In the genomic region with DNA sequence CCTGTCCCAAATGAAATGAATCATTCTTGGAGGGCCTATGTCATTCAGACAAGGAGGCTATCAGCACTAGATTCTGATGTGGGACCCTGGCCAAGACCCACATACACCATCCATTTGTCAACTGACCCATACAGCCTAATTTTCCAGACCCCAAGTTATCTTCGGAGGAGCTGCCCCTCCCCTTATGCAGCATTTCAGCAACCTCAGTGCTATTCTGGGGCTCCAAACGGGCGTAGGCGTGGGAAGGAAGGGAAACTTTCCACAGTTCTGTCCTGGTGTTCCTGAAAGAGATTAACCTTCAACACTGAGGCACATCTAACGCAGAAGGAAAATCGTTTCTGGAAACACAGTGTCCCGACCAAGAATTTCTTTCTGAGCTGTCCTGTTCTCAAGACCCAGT, we compare ENCODE assay signal across 3 cellular contexts.
TF ChIP-seq lines count a peak whose summit lies in the region.

No MANE protein-coding gene starts in this region.

TF ChIP-seq in liver, 16 proteins besides CTCF, POLR2A, EP300 and RAD21:
- TF ChIP-seq EGR1 (IDR thresholded peaks at IDR 0.05; ENCODE audit: low read depth in 2 of 2) (no peak), NR2F2 (IDR thresholded peaks at IDR 0.05) (peak; percentile 89), SP1 (IDR thresholded peaks at IDR 0.05) (peak; percentile 40), RXRA (IDR thresholded peaks at IDR 0.05) (no peak), FOXA2 (IDR thresholded peaks at IDR 0.05) (no peak)
- TF ChIP-seq, protein P1, sequence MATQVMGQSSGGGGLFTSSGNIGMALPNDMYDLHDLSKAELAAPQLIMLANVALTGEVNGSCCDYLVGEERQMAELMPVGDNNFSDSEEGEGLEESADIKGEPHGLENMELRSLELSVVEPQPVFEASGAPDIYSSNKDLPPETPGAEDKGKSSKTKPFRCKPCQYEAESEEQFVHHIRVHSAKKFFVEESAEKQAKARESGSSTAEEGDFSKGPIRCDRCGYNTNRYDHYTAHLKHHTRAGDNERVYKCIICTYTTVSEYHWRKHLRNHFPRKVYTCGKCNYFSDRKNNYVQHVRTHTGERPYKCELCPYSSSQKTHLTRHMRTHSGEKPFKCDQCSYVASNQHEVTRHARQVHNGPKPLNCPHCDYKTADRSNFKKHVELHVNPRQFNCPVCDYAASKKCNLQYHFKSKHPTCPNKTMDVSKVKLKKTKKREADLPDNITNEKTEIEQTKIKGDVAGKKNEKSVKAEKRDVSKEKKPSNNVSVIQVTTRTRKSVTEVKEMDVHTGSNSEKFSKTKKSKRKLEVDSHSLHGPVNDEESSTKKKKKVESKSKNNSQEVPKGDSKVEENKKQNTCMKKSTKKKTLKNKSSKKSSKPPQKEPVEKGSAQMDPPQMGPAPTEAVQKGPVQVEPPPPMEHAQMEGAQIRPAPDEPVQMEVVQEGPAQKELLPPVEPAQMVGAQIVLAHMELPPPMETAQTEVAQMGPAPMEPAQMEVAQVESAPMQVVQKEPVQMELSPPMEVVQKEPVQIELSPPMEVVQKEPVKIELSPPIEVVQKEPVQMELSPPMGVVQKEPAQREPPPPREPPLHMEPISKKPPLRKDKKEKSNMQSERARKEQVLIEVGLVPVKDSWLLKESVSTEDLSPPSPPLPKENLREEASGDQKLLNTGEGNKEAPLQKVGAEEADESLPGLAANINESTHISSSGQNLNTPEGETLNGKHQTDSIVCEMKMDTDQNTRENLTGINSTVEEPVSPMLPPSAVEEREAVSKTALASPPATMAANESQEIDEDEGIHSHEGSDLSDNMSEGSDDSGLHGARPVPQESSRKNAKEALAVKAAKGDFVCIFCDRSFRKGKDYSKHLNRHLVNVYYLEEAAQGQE (IDR thresholded peaks at IDR 0.05), result peak; percentile 36

TF ChIP-seq in HepG2, 621 proteins besides CTCF, POLR2A, EP300 and RAD21:
- no peak for TF ChIP-seq TBX3 (IDR thresholded peaks at IDR 0.05; ENCODE audit: borderline replicate concordance)
- TF ChIP-seq, protein P2, sequence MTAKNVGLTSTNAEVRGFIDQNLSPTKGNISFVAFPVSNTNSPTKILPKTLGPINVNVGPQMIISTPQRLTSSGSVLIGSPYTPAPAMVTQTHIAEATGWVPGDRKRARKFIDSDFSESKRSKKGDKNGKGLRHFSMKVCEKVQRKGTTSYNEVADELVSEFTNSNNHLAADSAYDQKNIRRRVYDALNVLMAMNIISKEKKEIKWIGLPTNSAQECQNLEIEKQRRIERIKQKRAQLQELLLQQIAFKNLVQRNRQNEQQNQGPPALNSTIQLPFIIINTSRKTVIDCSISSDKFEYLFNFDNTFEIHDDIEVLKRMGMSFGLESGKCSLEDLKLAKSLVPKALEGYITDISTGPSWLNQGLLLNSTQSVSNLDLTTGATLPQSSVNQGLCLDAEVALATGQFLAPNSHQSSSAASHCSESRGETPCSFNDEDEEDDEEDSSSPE (CRISPR knock-in tag; IDR thresholded peaks at IDR 0.05), result no peak
- no peak for TF ChIP-seq ZNF253 (CRISPR knock-in tag; IDR thresholded peaks at IDR 0.05; ENCODE audit: borderline replicate concordance)
- TF ChIP-seq EHMT2 (IDR thresholded peaks at IDR 0.05; ENCODE audit: borderline replicate concordance, low read depth, low read length), result no peak
- TF ChIP-seq, protein P3, sequence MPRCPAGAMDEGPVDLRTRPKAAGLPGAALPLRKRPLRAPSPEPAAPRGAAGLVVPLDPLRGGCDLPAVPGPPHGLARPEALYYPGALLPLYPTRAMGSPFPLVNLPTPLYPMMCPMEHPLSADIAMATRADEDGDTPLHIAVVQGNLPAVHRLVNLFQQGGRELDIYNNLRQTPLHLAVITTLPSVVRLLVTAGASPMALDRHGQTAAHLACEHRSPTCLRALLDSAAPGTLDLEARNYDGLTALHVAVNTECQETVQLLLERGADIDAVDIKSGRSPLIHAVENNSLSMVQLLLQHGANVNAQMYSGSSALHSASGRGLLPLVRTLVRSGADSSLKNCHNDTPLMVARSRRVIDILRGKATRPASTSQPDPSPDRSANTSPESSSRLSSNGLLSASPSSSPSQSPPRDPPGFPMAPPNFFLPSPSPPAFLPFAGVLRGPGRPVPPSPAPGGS (CRISPR knock-in tag; IDR thresholded peaks at IDR 0.05), result no peak
- TF ChIP-seq, protein P4, sequence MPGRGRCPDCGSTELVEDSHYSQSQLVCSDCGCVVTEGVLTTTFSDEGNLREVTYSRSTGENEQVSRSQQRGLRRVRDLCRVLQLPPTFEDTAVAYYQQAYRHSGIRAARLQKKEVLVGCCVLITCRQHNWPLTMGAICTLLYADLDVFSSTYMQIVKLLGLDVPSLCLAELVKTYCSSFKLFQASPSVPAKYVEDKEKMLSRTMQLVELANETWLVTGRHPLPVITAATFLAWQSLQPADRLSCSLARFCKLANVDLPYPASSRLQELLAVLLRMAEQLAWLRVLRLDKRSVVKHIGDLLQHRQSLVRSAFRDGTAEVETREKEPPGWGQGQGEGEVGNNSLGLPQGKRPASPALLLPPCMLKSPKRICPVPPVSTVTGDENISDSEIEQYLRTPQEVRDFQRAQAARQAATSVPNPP (CRISPR knock-in tag; IDR thresholded peaks at IDR 0.05), result no peak
- no peak for TF ChIP-seq CREB1 (IDR thresholded peaks at IDR 0.05)
- no peak for TF ChIP-seq CREB1 (CRISPR knock-in tag; IDR thresholded peaks at IDR 0.05)
- TF ChIP-seq, protein P5, sequence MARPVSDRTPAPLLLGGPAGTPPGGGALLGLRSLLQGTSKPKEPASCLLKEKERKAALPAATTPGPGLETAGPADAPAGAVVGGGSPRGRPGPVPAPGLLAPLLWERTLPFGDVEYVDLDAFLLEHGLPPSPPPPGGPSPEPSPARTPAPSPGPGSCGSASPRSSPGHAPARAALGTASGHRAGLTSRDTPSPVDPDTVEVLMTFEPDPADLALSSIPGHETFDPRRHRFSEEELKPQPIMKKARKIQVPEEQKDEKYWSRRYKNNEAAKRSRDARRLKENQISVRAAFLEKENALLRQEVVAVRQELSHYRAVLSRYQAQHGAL (CRISPR knock-in tag; IDR thresholded peaks at IDR 0.05; ENCODE audit: not compliant biosample characterization), result no peak
- no peak for TF ChIP-seq ZNF121 (CRISPR knock-in tag; IDR thresholded peaks at IDR 0.05)
- no peak for TF ChIP-seq ZZZ3 (CRISPR knock-in tag; IDR thresholded peaks at IDR 0.05; ENCODE audit: borderline replicate concordance)
- no peak for TF ChIP-seq ZNF33B (CRISPR knock-in tag; IDR thresholded peaks at IDR 0.05)
- no peak for TF ChIP-seq FOXJ3 (CRISPR knock-in tag; IDR thresholded peaks at IDR 0.05; ENCODE audit: borderline replicate concordance)
- TF ChIP-seq HOXA9 (CRISPR knock-in tag; IDR thresholded peaks at IDR 0.05; ENCODE audit: borderline replicate concordance), result no peak

TF ChIP-seq in WTC11, 78 proteins besides CTCF, POLR2A, EP300 and RAD21:
- TF ChIP-seq, protein P6, sequence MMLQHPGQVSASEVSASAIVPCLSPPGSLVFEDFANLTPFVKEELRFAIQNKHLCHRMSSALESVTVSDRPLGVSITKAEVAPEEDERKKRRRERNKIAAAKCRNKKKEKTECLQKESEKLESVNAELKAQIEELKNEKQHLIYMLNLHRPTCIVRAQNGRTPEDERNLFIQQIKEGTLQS (CRISPR knock-in tag; conservative IDR thresholded peaks at IDR 0.05), result no peak
